8 cellular contexts compared by ENCODE assay signal in genomic region chr5:127757576-127757975, GRCh38. TPM values are rescaled to one million over a fixed set of nuclear protein-coding genes. Genes with fewer than 3 reads are reported as not detected.
DNase-seq lines count a peak whose midpoint lies in the region; ATAC-seq and TF ChIP-seq lines count a peak whose summit lies in the region.

No MANE protein-coding gene starts in this region.

- H3K4me2 ChIP-seq in hepatocyte = no peak overlapping the region

- H3K9me3 ChIP-seq in adrenal gland (replicated peaks in 1 of 3) (no peaks in the 10 kb centered on the region), hepatocyte (ENCODE audit: low read depth) (no peaks in the 10 kb centered on the region)

- no peak overlapping the region for H3K27ac Mint-ChIP-seq in activated naive CD4-positive, alpha-beta T cell treated with anti-CD3 and anti-CD28 coated beads, Interleukin-2, amount 50 U/mL, for 72 hours

- H3K9me2 ChIP-seq in hepatocyte (replicated peaks; ENCODE audit: insufficient read depth) = no peaks in the 10 kb centered on the region

- H3K4me3 ChIP-seq in adrenal gland (no peak overlapping the region), hepatocyte (no peak overlapping the region)

- no peaks in the 10 kb centered on the region for H3K79me2 ChIP-seq in hepatocyte

- intact Hi-C loops in adrenal gland (cut with DNase I) = loop anchor here in 1 of 2 donors (10.0 kb wide), 1 partner anchor 447 kb away; no protein-coding TSS in a partner anchor

- peak; percentile 30 to 75 (median 68) for TF ChIP-seq CTCF in adrenal gland (IDR thresholded peaks at IDR 0.05)
- TF ChIP-seq CTCF in hepatocyte (IDR thresholded peaks at IDR 0.05; ENCODE audit: poor library complexity) = peak; percentile 55

- no peak for TF ChIP-seq POLR2A in adrenal gland (IDR thresholded peaks at IDR 0.05)

- H3K27ac ChIP-seq in adrenal gland (no peak overlapping the region), hepatocyte (no peak overlapping the region)

- WGBS in adrenal gland, 4 donors = 19 to 38% (median 32%) methylated on average over 1 of the region's 1 CpG
- WGBS in hepatocyte (ENCODE audit: low lambda C conversion rate, missing lambda C conversion rate) = 38% methylated on average over 1 of the region's 1 CpG

- H3K4me1 ChIP-seq in adrenal gland (replicated peaks in 1 of 2) (peaks cover 11 to 14% of the 10 kb centered on the region in 2 donors), hepatocyte (ENCODE audit: insufficient read depth) (peaks cover 12% of the 10 kb centered on the region)

- ATAC-seq in activated naive CD4-positive, alpha-beta T cell treated with anti-CD3 and anti-CD28 coated beads, Interleukin-2, amount 50 U/mL, for 72 hours = peak; percentile 44 to 83
- peak; percentile 86 for ATAC-seq in GM21737 (IDR thresholded peaks at IDR 0.05; ENCODE audit: unreplicated experiment)

- no peaks in the 10 kb centered on the region for H3K9me3 Mint-ChIP-seq in activated naive CD4-positive, alpha-beta T cell treated with anti-CD3 and anti-CD28 coated beads, Interleukin-2, amount 50 U/mL, for 72 hours

- H3K36me3 ChIP-seq in adrenal gland (replicated peaks in 1 of 2) (no peaks in the 10 kb centered on the region), hepatocyte (replicated peaks; ENCODE audit: insufficient read depth, low read depth) (no peaks in the 10 kb centered on the region)

- no peaks in the 10 kb centered on the region for H3K36me3 Mint-ChIP-seq in activated naive CD4-positive, alpha-beta T cell treated with anti-CD3 and anti-CD28 coated beads, Interleukin-2, amount 50 U/mL, for 72 hours

- no peaks in the 10 kb centered on the region for H3K27me3 ChIP-seq in adrenal gland
- no peaks in the 10 kb centered on the region for H3K27me3 ChIP-seq in hepatocyte

- H2AFZ ChIP-seq in hepatocyte = no peak overlapping the region

- DNase-seq in activated naive CD4-positive, alpha-beta T cell treated with anti-CD3 and anti-CD28 coated beads, Interleukin-2, amount 50 U/mL, for 72 hours (ENCODE audit: low spot score in 2 of 2) = peak in 1 of 2 donors; percentile 11
- DNase-seq in activated naive CD4-positive, alpha-beta T cell treated with anti-CD3 and anti-CD28 coated beads, Interleukin-2, amount 50 U/mL, for 16 hours = no peak
- peak; percentile 52 for DNase-seq in LoVo (ENCODE audit: low spot score)
- DNase-seq in adrenal gland = peak; percentile 51 to 78 (median 55)
- DNase-seq in hepatocyte (ENCODE audit: low spot score) = peak; percentile 56
- DNase-seq in stromal cell of bone marrow (ENCODE audit: low read depth) = peak; percentile 41
- no peak for DNase-seq in effector CD4-positive, alpha-beta T cell

- no peaks in the 10 kb centered on the region for H4K20me1 ChIP-seq in hepatocyte (ENCODE audit: insufficient read depth, poor library complexity, severe bottlenecking)

RNA-seq across cellular contexts. Expression of gene CCDC192, which starts 54.4 kb away (rescaled TPM):
- total RNA-seq in activated naive CD4-positive, alpha-beta T cell treated with anti-CD3 and anti-CD28 coated beads, Interleukin-2, amount 50 U/mL, for 72 hours = not detected
- total RNA-seq in adrenal gland (under 1 TPM in 1 of 8 donors, not detected in 7; 0.38 TPM), hepatocyte (not detected in 2 replicates)
- polyA plus RNA-seq in adrenal gland (under 1 TPM; 0.35 to 0.56 (median 0.54) TPM), hepatocyte (0.39 and 0.69 TPM in 2 replicates)

Comparison
In these comparisons a context has a peak if more than half of its experiments do, and no peak if none do; other contexts are left out.
1. DNase-seq: peak in LoVo (single experiment), adrenal gland (7 of 7), hepatocyte (single experiment) and stromal cell of bone marrow (single experiment); none in activated naive CD4-positive, alpha-beta T cell treated with anti-CD3 and anti-CD28 coated beads, Interleukin-2, amount 50 U/mL, for 16 hours (single experiment) and effector CD4-positive, alpha-beta T cell (single experiment).